ENCODE assay signal across 13 cellular contexts in the genomic region with DNA sequence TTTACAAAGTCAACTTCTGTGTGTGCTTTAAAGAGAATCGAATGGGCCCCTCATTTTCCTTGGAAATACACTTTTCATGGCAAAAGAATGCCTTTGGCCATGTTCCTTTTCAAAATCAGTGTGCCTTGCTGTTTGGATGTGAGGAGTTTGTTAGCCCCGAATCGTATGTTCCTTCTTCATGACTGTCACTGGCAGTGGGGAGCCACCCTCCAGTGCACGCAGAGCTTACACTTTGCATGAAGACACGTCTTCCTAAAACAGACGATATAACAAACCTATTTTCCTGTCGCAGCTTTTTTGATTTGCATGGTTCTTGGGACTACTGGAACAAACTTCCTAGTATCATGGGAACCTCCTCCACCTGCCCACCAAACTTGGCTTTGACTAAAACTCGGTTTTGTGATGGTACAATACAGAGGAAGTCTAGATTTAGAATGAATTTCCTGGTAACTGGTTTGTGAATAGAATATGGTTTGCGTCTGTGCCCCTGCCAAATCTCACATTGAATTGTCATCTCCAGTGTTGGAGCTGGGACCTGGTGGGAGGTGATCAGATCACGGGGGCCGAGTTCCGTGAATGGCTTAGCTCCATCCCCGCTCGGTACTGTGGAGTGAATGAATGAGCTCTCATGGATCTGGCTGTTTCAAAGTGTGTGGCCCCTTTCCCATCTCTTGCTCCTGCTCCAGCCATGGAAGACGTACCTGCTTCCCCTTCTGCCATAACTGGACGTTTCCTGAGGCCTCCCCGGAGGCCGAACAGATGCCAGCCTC.
DNase-seq lines count a peak whose midpoint lies in the region; ATAC-seq and TF ChIP-seq lines count a peak whose summit lies in the region.
"Had no signal": no experiment of that assay in that cellular context is flagged by ENCODE, and none has a peak within 500 bp of the region (broad histone marks: within the 10 kb centered on the region; RNA-seq: fewer than 3 reads in every experiment).

No MANE protein-coding gene starts in this region.

- TF ChIP-seq EP300 in gastroesophageal sphincter (IDR thresholded peaks at IDR 0.05): no peak

- H3K27me3 ChIP-seq in left ventricle myocardium inferior (ENCODE audit: low read depth) (no peaks in the 10 kb centered on the region), RWPE2 (ENCODE audit: insufficient read depth, poor library complexity, severe bottlenecking) (no peaks in the 10 kb centered on the region), gastroesophageal sphincter (no peaks in the 10 kb centered on the region)
- H3K27me3 ChIP-seq: BE2C had no signal

- intact Hi-C loops in left cardiac atrium (cut with DNase I): no loop called here
- intact Hi-C loops in left ventricle myocardium inferior (cut with micrococcal nuclease): no loop called here
- intact Hi-C loops in posterior vena cava (cut with DNase I): loop anchor here in 1 of 2 donors (10.0 kb wide), 1 partner anchor 942 kb away; no protein-coding TSS in a partner anchor

- H3K36me3 ChIP-seq in left ventricle myocardium inferior (no peaks in the 10 kb centered on the region), RWPE2 (ENCODE audit: low read depth) (no peaks in the 10 kb centered on the region), gastroesophageal sphincter (no peaks in the 10 kb centered on the region)
- H3K36me3 ChIP-seq: BE2C had no signal

- ATAC-seq in left cardiac atrium (no peak), RWPE2 (ENCODE audit: low read depth) (no peak), gastroesophageal sphincter (no peak)
- ATAC-seq: A549 had no signal

- TF ChIP-seq POLR2A in gastroesophageal sphincter (IDR thresholded peaks at IDR 0.05): no peak

- H3K27ac ChIP-seq in left ventricle myocardium inferior (replicated peaks) (no peak overlapping the region), RWPE2 (ENCODE audit: poor library complexity, severe bottlenecking) (no peak overlapping the region), gastroesophageal sphincter (no peak overlapping the region)
- H3K27ac ChIP-seq: A549 had no signal

- TF ChIP-seq CTCF in left ventricle myocardium inferior (IDR thresholded peaks at IDR 0.05; ENCODE audit: borderline replicate concordance): no peak
- TF ChIP-seq CTCF in RWPE2 (IDR thresholded peaks at IDR 0.05; ENCODE audit: poor library complexity, severe bottlenecking): no peak
- TF ChIP-seq CTCF in gastroesophageal sphincter (IDR thresholded peaks at IDR 0.05): no peak

- WGBS in gastroesophageal sphincter (ENCODE audit: low coverage in 1 of 2), 2 donors: 73 to 81% methylated on average over 11 to 18 of the region's 18 CpGs

- H3K4me1 ChIP-seq in left ventricle myocardium inferior (no peaks in the 10 kb centered on the region), RWPE2 (ENCODE audit: insufficient read depth, poor library complexity, severe bottlenecking) (no peaks in the 10 kb centered on the region), gastroesophageal sphincter (no peaks in the 10 kb centered on the region)
- H3K4me1 ChIP-seq: A549, BE2C had no signal

- H3K4me3 ChIP-seq in left ventricle myocardium inferior (no peak overlapping the region), RWPE2 (ENCODE audit: severe bottlenecking) (no peak overlapping the region), gastroesophageal sphincter (no peak overlapping the region)
- H3K4me3 ChIP-seq: A549 had no signal

- DNase-seq in left cardiac atrium: peak; percentile 1
- DNase-seq in left ventricle myocardium inferior: no peak
- DNase-seq in RWPE2 (ENCODE audit: low spot score): peak; percentile 1
- DNase-seq in posterior vena cava (ENCODE audit: low spot score): peak; percentile 25
- no peak for DNase-seq in SHP77 (lab: John Stamatoyannopoulos, UW)
- DNase-seq: BE2C; CD4-positive, CD25-positive, alpha-beta regulatory T cell; DMS53; GF-D8; HCEC 1CT; HFFc6 had no signal

- H3K9me3 ChIP-seq in left ventricle myocardium inferior (replicated peaks) (peaks cover under 1% of the 10 kb centered on the region), RWPE2 (ENCODE audit: severe bottlenecking) (no peaks in the 10 kb centered on the region), gastroesophageal sphincter (no peaks in the 10 kb centered on the region)
- H3K9me3 ChIP-seq: A549, BE2C had no signal

Comparison
In these comparisons a context has a peak if more than half of its experiments do, and no peak if none do; other contexts are left out.
1. DNase-seq: peak in left cardiac atrium (single experiment), RWPE2 (single experiment) and posterior vena cava (single experiment); none in left ventricle myocardium inferior (single experiment) and SHP77 (0 of 2).